ENCODE assay signal across 1 cellular context in genomic region chr6:134821914-134822862, GRCh38.
TF ChIP-seq lines count a peak whose summit lies in the region.

No MANE protein-coding gene starts in this region.

TF ChIP-seq in liver, 16 proteins besides CTCF, POLR2A, EP300 and RAD21 (continued from another document):
- TF ChIP-seq, protein P1, sequence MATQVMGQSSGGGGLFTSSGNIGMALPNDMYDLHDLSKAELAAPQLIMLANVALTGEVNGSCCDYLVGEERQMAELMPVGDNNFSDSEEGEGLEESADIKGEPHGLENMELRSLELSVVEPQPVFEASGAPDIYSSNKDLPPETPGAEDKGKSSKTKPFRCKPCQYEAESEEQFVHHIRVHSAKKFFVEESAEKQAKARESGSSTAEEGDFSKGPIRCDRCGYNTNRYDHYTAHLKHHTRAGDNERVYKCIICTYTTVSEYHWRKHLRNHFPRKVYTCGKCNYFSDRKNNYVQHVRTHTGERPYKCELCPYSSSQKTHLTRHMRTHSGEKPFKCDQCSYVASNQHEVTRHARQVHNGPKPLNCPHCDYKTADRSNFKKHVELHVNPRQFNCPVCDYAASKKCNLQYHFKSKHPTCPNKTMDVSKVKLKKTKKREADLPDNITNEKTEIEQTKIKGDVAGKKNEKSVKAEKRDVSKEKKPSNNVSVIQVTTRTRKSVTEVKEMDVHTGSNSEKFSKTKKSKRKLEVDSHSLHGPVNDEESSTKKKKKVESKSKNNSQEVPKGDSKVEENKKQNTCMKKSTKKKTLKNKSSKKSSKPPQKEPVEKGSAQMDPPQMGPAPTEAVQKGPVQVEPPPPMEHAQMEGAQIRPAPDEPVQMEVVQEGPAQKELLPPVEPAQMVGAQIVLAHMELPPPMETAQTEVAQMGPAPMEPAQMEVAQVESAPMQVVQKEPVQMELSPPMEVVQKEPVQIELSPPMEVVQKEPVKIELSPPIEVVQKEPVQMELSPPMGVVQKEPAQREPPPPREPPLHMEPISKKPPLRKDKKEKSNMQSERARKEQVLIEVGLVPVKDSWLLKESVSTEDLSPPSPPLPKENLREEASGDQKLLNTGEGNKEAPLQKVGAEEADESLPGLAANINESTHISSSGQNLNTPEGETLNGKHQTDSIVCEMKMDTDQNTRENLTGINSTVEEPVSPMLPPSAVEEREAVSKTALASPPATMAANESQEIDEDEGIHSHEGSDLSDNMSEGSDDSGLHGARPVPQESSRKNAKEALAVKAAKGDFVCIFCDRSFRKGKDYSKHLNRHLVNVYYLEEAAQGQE (IDR thresholded peaks at IDR 0.05): peak; percentile 65
